Comparison of ENCODE assay signal across 11 cellular contexts in genomic region chr11:9689721-9690120, GRCh38. TPM values are rescaled to one million over a fixed set of nuclear protein-coding genes. Genes with fewer than 3 reads are reported as not detected.
DNase-seq lines count a peak whose midpoint lies in the region; TF ChIP-seq lines count a peak whose summit lies in the region.
"Had no signal": no experiment of that assay in that cellular context is flagged by ENCODE, and none has a peak within 500 bp of the region (broad histone marks: within the 10 kb centered on the region; RNA-seq: fewer than 3 reads in every experiment).

No MANE protein-coding gene starts in this region.

- H3K14ac ChIP-seq in mesenchymal stem cell (ENCODE audit: low read length in 2 of 2): peak overlapping the region in 1 of 2 experiments; percentile 18

- whole genome bisulfite sequencing in mesenchymal stem cell: 89% methylated on average over 3 of the region's 5 CpGs

- H3K9me3 ChIP-seq in mesenchymal stem cell (ENCODE audit: control insufficient read depth, low read length) (no peaks in the 10 kb centered on the region), vagina (no peaks in the 10 kb centered on the region)

- H2BK12ac ChIP-seq in mesenchymal stem cell (ENCODE audit: low read length in 2 of 2): peak overlapping the region; percentile 15 to 28

- peaks cover 5% of the 10 kb centered on the region for H3K36me3 Mint-ChIP-seq in activated CD4-positive, alpha-beta T cell treated with anti-CD3 and anti-CD28 coated beads, Interleukin-2, amount 10 ng/mL, durations not matched to agents 24 days and 14 days (ENCODE audit: low read depth)
- peaks cover 11% of the 10 kb centered on the region for H3K36me3 Mint-ChIP-seq in MCF 10A (ENCODE audit: insufficient read depth, unreplicated experiment)

- no TSS peak for BruUV-seq in MCF 10A (replicated peaks; lab: Mats Ljungman, UMichigan)

- TF ChIP-seq CTCF in MCF 10A (IDR thresholded peaks at IDR 0.05; ENCODE audit: unreplicated experiment) (no peak), vagina (IDR thresholded peaks at IDR 0.05) (no peak)

- peaks cover 3% of the 10 kb centered on the region for H3K4me1 Mint-ChIP-seq in activated CD4-positive, alpha-beta T cell treated with anti-CD3 and anti-CD28 coated beads, Interleukin-2, amount 10 ng/mL, durations not matched to agents 24 days and 14 days
- peaks cover 9% of the 10 kb centered on the region for H3K4me1 Mint-ChIP-seq in MCF 10A (ENCODE audit: insufficient read depth, unreplicated experiment)
- H3K4me1 Mint-ChIP-seq: naive thymus-derived CD4-positive, alpha-beta T cell had no signal

- peak overlapping the region; percentile 23 for H2AK5ac ChIP-seq in mesenchymal stem cell (ENCODE audit: low read length, severe bottlenecking)

- H2AFZ ChIP-seq in mesenchymal stem cell (ENCODE audit: low read depth, low read length): no peak overlapping the region

- no peak overlapping the region for H2BK15ac ChIP-seq in mesenchymal stem cell (ENCODE audit: low read depth, poor library complexity, severe bottlenecking)

- H3K9ac ChIP-seq in mesenchymal stem cell (ENCODE audit: low read length): peak overlapping the region; percentile 64

- H3K27me3 ChIP-seq in mesenchymal stem cell (ENCODE audit: control insufficient read depth in 1 of 2, insufficient read depth in 1 of 2, low read length in 2 of 2) (no peaks in the 10 kb centered on the region), vagina (no peaks in the 10 kb centered on the region)

- H3K4me2 ChIP-seq in mesenchymal stem cell (ENCODE audit: low read length, poor library complexity, severe bottlenecking): peak overlapping the region; percentile 47

- H3K23ac ChIP-seq in mesenchymal stem cell (ENCODE audit: low read length in 2 of 2): no peak overlapping the region

- H2BK120ac ChIP-seq in mesenchymal stem cell (ENCODE audit: low read depth, low read length): no peak overlapping the region

- H2BK5ac ChIP-seq in mesenchymal stem cell (ENCODE audit: low read depth, low read length, poor library complexity, severe bottlenecking): no peak overlapping the region

- H3K9me3 Mint-ChIP-seq in activated CD4-positive, alpha-beta T cell treated with anti-CD3 and anti-CD28 coated beads, Interleukin-2, amount 10 ng/mL, durations not matched to agents 24 days and 14 days: no peaks in the 10 kb centered on the region
- no peaks in the 10 kb centered on the region for H3K9me3 Mint-ChIP-seq in MCF 10A (ENCODE audit: unreplicated experiment)
- H3K9me3 Mint-ChIP-seq: naive thymus-derived CD4-positive, alpha-beta T cell had no signal

- H4K8ac ChIP-seq in mesenchymal stem cell (ENCODE audit: low read length): peak overlapping the region; percentile 65

- POLR2A ChIA-PET in MCF 10A (lab: Yijun Ruan, JAX): interaction anchor here (0.6 to 2.9 kb wide), 11 partner anchors 15 to 754 kb away, joined by 3 to 13 read pairs (median 4); partner anchors contain the start of genes SWAP70 and ZNF143

- DNase-seq in activated CD4-positive, alpha-beta T cell treated with anti-CD3 and anti-CD28 coated beads, Interleukin-2, amount 10 ng/mL, durations not matched to agents 24 days and 14 days: peak; percentile 52
- DNase-seq in activated CD4-positive, alpha-beta T cell treated with anti-CD3 and anti-CD28 coated beads for 48 hours: no peak
- DNase-seq in MCF 10A (ENCODE audit: unreplicated experiment) (peak; percentile 2), mesenchymal stem cell (peak; percentile 17), vagina (ENCODE audit: extremely low spot score in 2 of 2) (no peak), iPS-NIHi11 (ENCODE audit: low spot score) (no peak), NCI-H748 treated with DMSO at 0.1 percent for 48 hours (lab: John Stamatoyannopoulos, UW) (no peak)
- DNase-seq in central memory CD4-positive, alpha-beta T cell: no peak
- DNase-seq: NCI-H1048 had no signal

- no peak for TF ChIP-seq POLR2A in vagina (IDR thresholded peaks at IDR 0.05)

- no peak overlapping the region for H3K27ac Mint-ChIP-seq in activated CD4-positive, alpha-beta T cell treated with anti-CD3 and anti-CD28 coated beads, Interleukin-2, amount 10 ng/mL, durations not matched to agents 24 days and 14 days
- no peak overlapping the region for H3K27ac Mint-ChIP-seq in MCF 10A (ENCODE audit: low read depth, unreplicated experiment)
- H3K27ac Mint-ChIP-seq: naive thymus-derived CD4-positive, alpha-beta T cell had no signal

- peak overlapping the region; percentile 48 for H3K27ac ChIP-seq in mesenchymal stem cell (ENCODE audit: low read length, poor library complexity, severe bottlenecking)
- H3K27ac ChIP-seq in vagina: peak overlapping the region; percentile 83
- H3K27ac ChIP-seq: 22Rv1 had no signal

- no peak overlapping the region for H3K4me3 Mint-ChIP-seq in activated CD4-positive, alpha-beta T cell treated with anti-CD3 and anti-CD28 coated beads, Interleukin-2, amount 10 ng/mL, durations not matched to agents 24 days and 14 days
- no peak overlapping the region for H3K4me3 Mint-ChIP-seq in MCF 10A (ENCODE audit: unreplicated experiment)
- H3K4me3 Mint-ChIP-seq: naive thymus-derived CD4-positive, alpha-beta T cell had no signal

- H3K4me3 ChIP-seq in mesenchymal stem cell (ENCODE audit: insufficient read depth in 1 of 2, low read depth in 1 of 2, low read length in 2 of 2): peak overlapping the region in 1 of 2 experiments; percentile 48
- H3K4me3 ChIP-seq in vagina: no peak overlapping the region

- H3K79me1 ChIP-seq in mesenchymal stem cell (replicated peaks; ENCODE audit: low read length, poor library complexity, severe bottlenecking): peaks cover 11% of the 10 kb centered on the region

- H3K18ac ChIP-seq in mesenchymal stem cell (ENCODE audit: low read depth in 1 of 2, low read length in 2 of 2): peak overlapping the region; percentile 64 to 78

- H3K4me1 ChIP-seq in mesenchymal stem cell (ENCODE audit: control insufficient read depth, insufficient read depth, low read depth, low read length): peaks cover 12% of the 10 kb centered on the region
- peaks cover 49% of the 10 kb centered on the region for H3K4me1 ChIP-seq in vagina

- no peaks in the 10 kb centered on the region for H3K27me3 Mint-ChIP-seq in activated CD4-positive, alpha-beta T cell treated with anti-CD3 and anti-CD28 coated beads, Interleukin-2, amount 10 ng/mL, durations not matched to agents 24 days and 14 days
- no peaks in the 10 kb centered on the region for H3K27me3 Mint-ChIP-seq in MCF 10A (ENCODE audit: insufficient read depth, unreplicated experiment)

- CTCF ChIA-PET in MCF 10A (lab: Yijun Ruan, JAX): interaction anchor here (0.7 to 1.9 kb wide), 3 partner anchors 58 to 280 kb away, joined by 3 to 6 read pairs (median 3); no protein-coding TSS in a partner anchor

- H3K36me3 ChIP-seq in mesenchymal stem cell (ENCODE audit: control insufficient read depth in 1 of 2, insufficient read depth in 2 of 2, low read depth in 1 of 2, low read length in 2 of 2): peaks cover 3 to 20% of the 10 kb centered on the region in 2 experiments
- no peaks in the 10 kb centered on the region for H3K36me3 ChIP-seq in vagina

- H3K4ac ChIP-seq in mesenchymal stem cell (ENCODE audit: low read depth in 1 of 2, low read length in 2 of 2): peak overlapping the region; percentile 40 to 46

- H4K91ac ChIP-seq in mesenchymal stem cell (ENCODE audit: low read length): no peak overlapping the region

- intact Hi-C loops in activated CD4-positive, alpha-beta T cell treated with anti-CD3 and anti-CD28 coated beads, Interleukin-2, amount 10 ng/mL, durations not matched to agents 24 days and 14 days (cut with micrococcal nuclease): loop anchor here (2.0 kb wide), 1 partner anchor 59 kb away; no protein-coding TSS in a partner anchor
- intact Hi-C loops in MCF 10A (cut with micrococcal nuclease): no loop called here
- intact Hi-C loops in vagina (cut with DNase I): no loop called here

RNA-seq across cellular contexts. Expression of gene SWAP70, which starts 25.8 kb away (rescaled TPM):
- 7.3 and 8.1 TPM in 2 replicates for total RNA-seq in activated CD4-positive, alpha-beta T cell treated with anti-CD3 and anti-CD28 coated beads, Interleukin-2, amount 10 ng/mL, durations not matched to agents 24 days and 14 days
- total RNA-seq in MCF 10A (2022): 13.0 and 24.2 TPM in 2 replicates
- 22.1 TPM for polyA plus RNA-seq in mesenchymal stem cell (2013, experiment 1 of 2)
- polyA plus RNA-seq in mesenchymal stem cell (2013, experiment 2 of 2): 22.7 TPM
- total RNA-seq in vagina: 32.2 TPM

Comparison
In these comparisons a context has a peak if more than half of its experiments do, and no peak if none do; other contexts are left out.
1. DNase-seq: peak in activated CD4-positive, alpha-beta T cell treated with anti-CD3 and anti-CD28 coated beads, Interleukin-2, amount 10 ng/mL, durations not matched to agents 24 days and 14 days (single experiment), MCF 10A (single experiment) and mesenchymal stem cell (single experiment); none in activated CD4-positive, alpha-beta T cell treated with anti-CD3 and anti-CD28 coated beads for 48 hours (single experiment), vagina (0 of 2), central memory CD4-positive, alpha-beta T cell (single experiment), iPS-NIHi11 (single experiment) and NCI-H748 treated with DMSO at 0.1 percent for 48 hours (single experiment).